11 cellular contexts compared by ENCODE assay signal in the genomic region with DNA sequence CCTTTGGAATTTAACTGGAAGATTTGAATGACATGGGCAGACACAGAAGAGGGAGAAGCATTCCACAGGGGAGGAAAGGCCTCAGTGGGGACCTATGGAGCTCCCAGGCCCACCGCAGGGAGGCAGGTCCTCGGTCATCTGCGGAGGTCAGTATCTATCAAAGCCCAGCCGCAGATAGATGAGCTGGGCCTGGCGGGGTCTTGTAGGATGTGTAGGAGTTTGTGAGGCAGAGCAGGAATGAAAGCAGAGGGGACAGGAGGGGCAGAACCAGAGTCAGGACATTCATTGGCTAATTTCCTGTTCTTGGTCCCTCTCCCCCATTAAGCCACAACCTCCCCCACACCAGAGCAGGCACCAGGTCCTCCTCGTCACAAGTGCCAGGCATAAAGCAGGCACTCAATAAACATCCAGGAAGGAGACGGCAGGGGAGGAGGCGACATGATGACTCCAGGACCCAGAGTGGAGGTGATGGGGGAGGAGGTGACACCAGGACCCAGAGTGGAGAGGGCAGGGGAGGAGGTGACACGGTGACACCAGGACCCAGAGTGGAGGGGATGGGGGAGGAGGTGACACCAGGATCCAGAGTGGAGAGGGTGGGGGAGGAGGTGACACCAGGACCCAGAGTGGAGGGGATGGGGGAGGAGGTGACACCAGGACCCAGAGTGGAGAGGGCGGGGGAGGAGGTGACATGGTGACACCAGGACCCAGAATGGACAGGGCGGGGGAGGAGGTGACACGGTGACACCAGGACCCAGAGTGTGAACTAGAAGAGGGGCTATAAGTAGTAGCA.
DNase-seq lines count a peak whose midpoint lies in the region; ATAC-seq, FAIRE-seq and TF ChIP-seq lines count a peak whose summit lies in the region.
"Had no signal": no experiment of that assay in that cellular context is flagged by ENCODE, and none has a peak within 500 bp of the region (broad histone marks: within the 10 kb centered on the region; RNA-seq: fewer than 3 reads in every experiment).

No MANE protein-coding gene starts in this region.

- H3K4me2 ChIP-seq in GM23248 (ENCODE audit: unreplicated experiment) = no peak overlapping the region

- POLR2A ChIA-PET in WTC11 (lab: Charles Lee) = no interaction called here

- TF ChIP-seq CTCF in WTC11 (IDR thresholded peaks at IDR 0.05) (no peak), left ventricle myocardium inferior (IDR thresholded peaks at IDR 0.05; ENCODE audit: borderline replicate concordance) (no peak)

- peak overlapping the region; percentile 85 for H3K27ac ChIP-seq in left ventricle myocardium inferior (replicated peaks)
- no peak overlapping the region for H3K27ac ChIP-seq in GM23248

- CTCF ChIA-PET in WTC11 (lab: Charles Lee) = no interaction called here

- H3K36me3 Mint-ChIP-seq in WTC11 = no peaks in the 10 kb centered on the region; the same call in 1 of the 2 replicates

- H2AFZ ChIP-seq in GM23248 = no peak overlapping the region

- H3K4me1 ChIP-seq in left ventricle myocardium inferior (peaks cover 49% of the 10 kb centered on the region), GM23248 (ENCODE audit: insufficient read depth) (no peaks in the 10 kb centered on the region)

- intact Hi-C loops in left ventricle myocardium inferior (cut with micrococcal nuclease) = no loop called here

- peak overlapping the region; percentile 95 for H3K27ac Mint-ChIP-seq in WTC11

- ATAC-seq in WTC11 = no peak

- no peaks in the 10 kb centered on the region for H4K20me1 ChIP-seq in GM23248 (ENCODE audit: insufficient read depth)

- H3K9me3 ChIP-seq in left ventricle myocardium inferior (replicated peaks) = no peaks in the 10 kb centered on the region
- H3K9me3 ChIP-seq in GM23248 (ENCODE audit: low read depth) = no peaks in the 10 kb centered on the region

- no peaks in the 10 kb centered on the region for H3F3A ChIP-seq in GM23248 (ENCODE audit: insufficient read depth)

- H3K4me3 ChIP-seq in left ventricle myocardium inferior (no peak overlapping the region), GM23248 (no peak overlapping the region)

- H3K4me1 Mint-ChIP-seq in WTC11 = peaks cover 4% of the 10 kb centered on the region; the same call in 1 of the 2 replicates

- DNase-seq in GM19239 (ENCODE audit: insufficient read length, low spot score) (no peak), WTC11 (ENCODE audit: low spot score) (no peak), left ventricle myocardium inferior (no peak), NCI-H2029 (lab: John Stamatoyannopoulos, UW) (no peak), GM23248 (no peak), cerebellar cortex (ENCODE audit: low spot score) (no peak), hypothalamus (lab: John Stamatoyannopoulos, UW) (no peak)
- DNase-seq in stimulated activated CD4-positive, alpha-beta T cell treated with anti-CD3 and anti-CD28 coated beads, Interleukin-4, amount 100 ng/mL, for 48 hours (ENCODE audit: low read depth in 2 of 2) = peak; percentile 52 to 60
- DNase-seq: NCI-H2171 treated with DMSO at 0.1 percent for 48 hours had no signal

- no peak overlapping the region for H3K4me3 Mint-ChIP-seq in WTC11
- H3K4me3 Mint-ChIP-seq: neural crest cell had no signal

- H3K36me3 ChIP-seq in left ventricle myocardium inferior = peaks cover 3% of the 10 kb centered on the region
- no peaks in the 10 kb centered on the region for H3K36me3 ChIP-seq in GM23248 (ENCODE audit: low read depth)

- H3K27me3 Mint-ChIP-seq in WTC11 (ENCODE audit: low read depth) = no peaks in the 10 kb centered on the region

- no peaks in the 10 kb centered on the region for H3K9me3 Mint-ChIP-seq in WTC11
- H3K9me3 Mint-ChIP-seq: neural crest cell had no signal

- FAIRE-seq in GM19239 (lab: Jason Lieb, UNC) = peak; percentile 63
- FAIRE-seq: bronchial epithelial cell had no signal

- H3K27me3 ChIP-seq in left ventricle myocardium inferior (ENCODE audit: low read depth) = no peaks in the 10 kb centered on the region
- H3K27me3 ChIP-seq in GM23248 (replicated peaks; ENCODE audit: insufficient read depth) = no peaks in the 10 kb centered on the region

- in situ Hi-C loops in GM23248 (cut with MboI) = no loop called here

- whole genome bisulfite sequencing in GM23248 (ENCODE audit: low coverage in 1 of 2, low lambda C conversion rate in 2 of 2, missing lambda C conversion rate in 2 of 2), 2 experiments = 98 to 99% methylated on average over 9 to 12 of the region's 12 CpGs

- H3K79me2 ChIP-seq in GM23248 (ENCODE audit: insufficient read depth) = no peaks in the 10 kb centered on the region

- H3K9me2 ChIP-seq in GM23248 (ENCODE audit: insufficient read depth) = no peaks in the 10 kb centered on the region

- no peak overlapping the region for H3K9ac ChIP-seq in GM23248

TF ChIP-seq in WTC11, 78 proteins besides CTCF, POLR2A, EP300 and RAD21 (continues in another document):
- TF ChIP-seq ATF6 (CRISPR knock-in tag; IDR thresholded peaks at IDR 0.05) (no peak), ARID4B (CRISPR knock-in tag; IDR thresholded peaks at IDR 0.05; ENCODE audit: borderline replicate concordance) (no peak), SOX15 (CRISPR knock-in tag; IDR thresholded peaks at IDR 0.05) (no peak), USF1 (CRISPR knock-in tag; IDR thresholded peaks at IDR 0.05) (no peak), IRF2 (CRISPR knock-in tag; IDR thresholded peaks at IDR 0.05; ENCODE audit: borderline replicate concordance, low read depth) (no peak), ESRRA (CRISPR knock-in tag; IDR thresholded peaks at IDR 0.05; ENCODE audit: borderline replicate concordance) (no peak), CREM (CRISPR knock-in tag; IDR thresholded peaks at IDR 0.05) (no peak), FOXK1 (CRISPR knock-in tag; IDR thresholded peaks at IDR 0.05) (no peak), ZMAT4 (CRISPR knock-in tag; IDR thresholded peaks at IDR 0.05) (no peak), RELA (CRISPR knock-in tag; IDR thresholded peaks at IDR 0.05; ENCODE audit: borderline replicate concordance) (no peak), CBFB (CRISPR knock-in tag; IDR thresholded peaks at IDR 0.05; ENCODE audit: low read depth) (no peak), SMAD3 (CRISPR knock-in tag; IDR thresholded peaks at IDR 0.05; ENCODE audit: borderline replicate concordance) (no peak), ELF4 (CRISPR knock-in tag; IDR thresholded peaks at IDR 0.05; ENCODE audit: low read depth) (no peak), MYBL2 (CRISPR knock-in tag; IDR thresholded peaks at IDR 0.05) (no peak), EMX1 (CRISPR knock-in tag; IDR thresholded peaks at IDR 0.05) (no peak)

Comparison
In these comparisons a context has a peak if more than half of its experiments do, and no peak if none do; other contexts are left out.
1. DNase-seq: peak in stimulated activated CD4-positive, alpha-beta T cell treated with anti-CD3 and anti-CD28 coated beads, Interleukin-4, amount 100 ng/mL, for 48 hours (2 of 2); none in GM19239 (single experiment), WTC11 (single experiment), left ventricle myocardium inferior (single experiment), NCI-H2029 (single experiment), GM23248 (single experiment), cerebellar cortex (single experiment) and hypothalamus (0 of 51).